In genomic region chr1:228528612-228529011, GRCh38 we compare ENCODE assay signal across 34 cellular contexts.
"Had no signal": no experiment of that assay in that cellular context is flagged by ENCODE, and none has a peak within 500 bp of the region (broad histone marks: within the 10 kb centered on the region; RNA-seq: fewer than 3 reads in every experiment).

No MANE protein-coding gene starts in this region.

- H3K9me3 ChIP-seq: ascending aorta, neutrophil, thoracic aorta, uterus had no signal

- H3K4me3 Mint-ChIP-seq: activated CD4-positive, alpha-beta memory T cell treated with anti-CD3 and anti-CD28 coated beads, Interleukin-2, amount 10 ng/mL, durations not matched to agents 7 days and 5 days; activated CD4-positive, alpha-beta T cell treated with anti-CD3 and anti-CD28 coated beads, Interleukin-2, amount 10 ng/mL, durations not matched to agents 7 days and 5 days; activated naive CD4-positive, alpha-beta T cell treated with anti-CD3 and anti-CD28 coated beads, Interleukin-2, amount 10 ng/mL, durations not matched to agents 7 days and 5 days; activated naive CD8-positive, alpha-beta T cell treated with anti-CD3 and anti-CD28 coated beads, Interleukin-2, amount 10 ng/mL, durations not matched to agents 7 days and 5 days; activated T-cell treated with anti-CD3 and anti-CD28 coated beads, Interleukin-2, amount 50 U/mL, for 24 hours; brain; dendritic cell treated with granulocyte-macrophage colony-stimulating factor and Interleukin-4, amounts not matched to agents 40 ng/mL and 50 ng/mL, for 4 days; endodermal cell; mesothelial cell of epicardium; naive B cell; nephron progenitor cell; T-helper 17 cell; WTC11 had no signal

- H3K9me3 Mint-ChIP-seq: activated naive CD4-positive, alpha-beta T cell treated with anti-CD3 and anti-CD28 coated beads, Interleukin-2, amount 10 ng/mL, durations not matched to agents 7 days and 5 days; activated T-cell treated with anti-CD3 and anti-CD28 coated beads, Interleukin-2, amount 50 U/mL, for 24 hours; dendritic cell treated with granulocyte-macrophage colony-stimulating factor and Interleukin-4, amounts not matched to agents 40 ng/mL and 50 ng/mL, for 4 days had no signal

- H3K27ac ChIP-seq: ascending aorta, neutrophil, parathyroid adenoma, thoracic aorta, uterus had no signal

- ATAC-seq: esophagus mucosa; left cardiac atrium; right cardiac atrium; stimulated activated naive CD8-positive, alpha-beta T cell treated with anti-CD3 and anti-CD28 coated beads, Interleukin-15, Interleukin-2, amounts not matched to agents 100 U/mL and 50 U/mL, for 24 hours; T-helper 17 cell; WTC11 had no signal

- H3K27ac Mint-ChIP-seq: activated CD4-positive, alpha-beta memory T cell treated with anti-CD3 and anti-CD28 coated beads, Interleukin-2, amount 10 ng/mL, durations not matched to agents 7 days and 5 days; activated CD4-positive, alpha-beta T cell treated with anti-CD3 and anti-CD28 coated beads, Interleukin-2, amount 10 ng/mL, durations not matched to agents 7 days and 5 days; activated naive CD4-positive, alpha-beta T cell treated with anti-CD3 and anti-CD28 coated beads, Interleukin-2, amount 10 ng/mL, durations not matched to agents 7 days and 5 days; activated naive CD8-positive, alpha-beta T cell treated with anti-CD3 and anti-CD28 coated beads, Interleukin-2, amount 10 ng/mL, durations not matched to agents 7 days and 5 days; activated T-cell treated with anti-CD3 and anti-CD28 coated beads, Interleukin-2, amount 50 U/mL, for 24 hours; brain; dendritic cell treated with granulocyte-macrophage colony-stimulating factor and Interleukin-4, amounts not matched to agents 40 ng/mL and 50 ng/mL, for 4 days; endodermal cell; mesothelial cell of epicardium; nephron progenitor cell; T-helper 17 cell; WTC11 had no signal

- H3K36me3 Mint-ChIP-seq: activated naive CD4-positive, alpha-beta T cell treated with anti-CD3 and anti-CD28 coated beads, Interleukin-2, amount 10 ng/mL, durations not matched to agents 7 days and 5 days; activated naive CD8-positive, alpha-beta T cell treated with anti-CD3 and anti-CD28 coated beads, Interleukin-2, amount 10 ng/mL, durations not matched to agents 7 days and 5 days; brain; mesothelial cell of epicardium; WTC11 had no signal

- DNase-seq: activated CD4-positive, alpha-beta memory T cell treated with anti-CD3 and anti-CD28 coated beads, Interleukin-2, amount 10 ng/mL, durations not matched to agents 7 days and 5 days; activated CD4-positive, alpha-beta T cell treated with anti-CD3 and anti-CD28 coated beads for 1 hour; activated CD4-positive, alpha-beta T cell treated with anti-CD3 and anti-CD28 coated beads, Interleukin-2, amount 10 ng/mL, durations not matched to agents 7 days and 5 days; activated CD8-positive, alpha-beta memory T cell treated with anti-CD3 and anti-CD28 coated beads, Interleukin-2, amount 50 U/mL, for 48 hours; activated gamma-delta T cell; activated naive CD4-positive, alpha-beta T cell treated with anti-CD3 and anti-CD28 coated beads, Interleukin-2, amount 10 ng/mL, durations not matched to agents 7 days and 5 days; activated naive CD8-positive, alpha-beta T cell treated with anti-CD3 and anti-CD28 coated beads, Interleukin-2, amount 10 ng/mL, durations not matched to agents 7 days and 5 days; activated T-cell treated with anti-CD3 and anti-CD28 coated beads, Interleukin-2, amount 50 U/mL, for 24 hours; caudate nucleus; endodermal cell; foreskin fibroblast; head of caudate nucleus; hippocampal formation; left cardiac atrium; mammary epithelial cell; naive B cell; nephron progenitor cell; right cardiac atrium; stimulated activated CD4-positive, alpha-beta T cell treated with anti-CD3 and anti-CD28 coated beads, Interleukin-12 subunit alpha, Interleukin-12 subunit beta, amount 100 ng/mL, for 4 hours; stimulated activated CD4-positive, alpha-beta T cell treated with anti-CD3 and anti-CD28 coated beads, Interleukin-4, amount 100 ng/mL, for 1 hour; stimulated activated naive CD8-positive, alpha-beta T cell treated with anti-CD3 and anti-CD28 coated beads, Interleukin-15, Interleukin-2, amounts not matched to agents 100 U/mL and 50 U/mL, for 24 hours; T-helper 17 cell; trophoblast cell; uterus had no signal

- H3K4me3 ChIP-seq: ascending aorta, thoracic aorta, uterus had no signal

- FAIRE-seq: keratinocyte had no signal

- H3K4me1 ChIP-seq: ascending aorta, parathyroid adenoma, uterus had no signal

- H3K27me3 ChIP-seq: uterus had no signal

- H3K4me1 Mint-ChIP-seq: activated CD4-positive, alpha-beta T cell treated with anti-CD3 and anti-CD28 coated beads, Interleukin-2, amount 10 ng/mL, durations not matched to agents 7 days and 5 days; activated naive CD4-positive, alpha-beta T cell treated with anti-CD3 and anti-CD28 coated beads, Interleukin-2, amount 10 ng/mL, durations not matched to agents 7 days and 5 days; activated naive CD8-positive, alpha-beta T cell treated with anti-CD3 and anti-CD28 coated beads, Interleukin-2, amount 10 ng/mL, durations not matched to agents 7 days and 5 days; brain; endodermal cell; mesothelial cell of epicardium; nephron progenitor cell; T-helper 17 cell; WTC11 had no signal

- H3K36me3 ChIP-seq: ascending aorta, neutrophil, thoracic aorta, uterus had no signal
